28 cellular contexts compared by ENCODE assay signal in the genomic region with DNA sequence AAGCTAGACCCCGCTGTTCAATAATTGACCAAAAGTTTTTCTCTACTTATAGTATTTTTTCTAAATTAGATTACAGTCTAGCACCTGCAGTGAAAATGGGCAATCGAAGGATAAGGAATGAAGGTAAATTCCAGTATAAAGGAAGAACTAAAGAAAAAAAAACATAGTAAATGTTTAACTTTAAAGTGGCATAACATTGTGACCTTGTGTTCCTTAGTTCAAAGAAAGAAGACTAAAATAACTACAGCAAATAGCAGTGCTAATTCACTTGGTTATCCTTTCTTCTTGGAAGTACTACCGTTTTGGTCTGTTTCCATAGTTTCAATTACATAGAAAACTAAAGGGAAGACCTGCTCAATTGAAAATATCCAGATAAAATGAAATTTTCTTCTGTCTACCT. TPM values are rescaled to one million over a fixed set of nuclear protein-coding genes. Genes with fewer than 3 reads are reported as not detected.
DNase-seq lines count a peak whose midpoint lies in the region; ATAC-seq and TF ChIP-seq lines count a peak whose summit lies in the region.
"Had no signal": no experiment of that assay in that cellular context is flagged by ENCODE, and none has a peak within 500 bp of the region (broad histone marks: within the 10 kb centered on the region; RNA-seq: fewer than 3 reads in every experiment).

No MANE protein-coding gene starts in this region.

- H3K4me1 ChIP-seq in gastroesophageal sphincter, result peaks cover 16 to 99% (median 45%) of the 10 kb centered on the region in 3 donors
- peaks cover 75% of the 10 kb centered on the region for H3K4me1 ChIP-seq in lower lobe of right lung
- peaks cover 88 to 93% of the 10 kb centered on the region in 2 donors for H3K4me1 ChIP-seq in gastrocnemius medialis

- no peak for TF ChIP-seq POLR2A in gastroesophageal sphincter (IDR thresholded peaks at IDR 0.05)
- TF ChIP-seq POLR2A in gastrocnemius medialis (IDR thresholded peaks at IDR 0.05), result no peak

- H3K4me3 ChIP-seq in gastroesophageal sphincter, result no peak overlapping the region
- no peak overlapping the region for H3K4me3 ChIP-seq in lower lobe of right lung
- H3K4me3 ChIP-seq in gastrocnemius medialis, result no peak overlapping the region
- H3K4me3 ChIP-seq: BLaER1 treated with 17β-estradiol and CSF1 and Interleukin-3, amounts not matched to agents 10 nM and 100 nM; esophagus muscularis mucosa; smooth muscle cell; thoracic aorta; vagina had no signal

- ATAC-seq in gastroesophageal sphincter (no peak), lower lobe of right lung (peak in 1 of 2 donors; percentile 63), gastrocnemius medialis (no peak)
- ATAC-seq: stimulated activated naive CD8-positive, alpha-beta T cell treated with anti-CD3 and anti-CD28 coated beads, Interleukin-15, Interleukin-2, amounts not matched to agents 100 U/mL and 50 U/mL, for 24 hours had no signal

- TF ChIP-seq CTCF in gastroesophageal sphincter (IDR thresholded peaks at IDR 0.05) (no peak), lower lobe of right lung (IDR thresholded peaks at IDR 0.05) (no peak), gastrocnemius medialis (IDR thresholded peaks at IDR 0.05 in 4 of 5, conservative IDR thresholded peaks at IDR 0.05 in 1 of 5) (no peak)

- intact Hi-C loops in lower lobe of right lung (cut with DNase I) (no loop called here), gastrocnemius medialis (cut with DNase I; ENCODE audit: low total_unique reads) (no loop called here)

- H3K27me3 ChIP-seq in gastroesophageal sphincter, result no peaks in the 10 kb centered on the region
- no peaks in the 10 kb centered on the region for H3K27me3 ChIP-seq in lower lobe of right lung (ENCODE audit: low read depth)
- H3K27me3 ChIP-seq in gastrocnemius medialis, result no peaks in the 10 kb centered on the region
- H3K27me3 ChIP-seq: BLaER1 treated with 17β-estradiol and CSF1 and Interleukin-3, amounts not matched to agents 10 nM and 100 nM; esophagus muscularis mucosa; vagina had no signal

- in situ Hi-C loops in gastrocnemius medialis (cut with MboI; ENCODE audit: low sequenced_read_pairs in 4 of 4), result no loop called here

- 57 to 72% methylated on average over 3 of the region's 3 CpGs for WGBS in gastroesophageal sphincter (ENCODE audit: low coverage in 1 of 2), 2 donors

- H3K27ac ChIP-seq in gastroesophageal sphincter (peak overlapping the region in 3 of 4 donors; percentile 7 to 83 (median 82)), lower lobe of right lung (peak overlapping the region; percentile 12), gastrocnemius medialis (peak overlapping the region; percentile 1 to 55 (median 24))
- H3K27ac ChIP-seq: BLaER1 treated with 17β-estradiol and CSF1 and Interleukin-3, amounts not matched to agents 10 nM and 100 nM; thoracic aorta; vagina had no signal

- H3K36me3 ChIP-seq in gastroesophageal sphincter (no peaks in the 10 kb centered on the region), lower lobe of right lung (no peaks in the 10 kb centered on the region), gastrocnemius medialis (no peaks in the 10 kb centered on the region)
- H3K36me3 ChIP-seq: esophagus muscularis mucosa, thoracic aorta, vagina had no signal

- peak; percentile 39 for DNase-seq in DMS53 treated with DMSO at 0.1 percent for 48 hours (lab: John Stamatoyannopoulos, UW; ENCODE audit: unreplicated experiment)
- DNase-seq in lower lobe of right lung, result no peak
- no peak for DNase-seq in gastrocnemius medialis
- DNase-seq in globus pallidus (ENCODE audit: low spot score), result no peak
- DNase-seq in NCI-H345 (lab: John Stamatoyannopoulos, UW), result no peak
- DNase-seq in medulla oblongata (ENCODE audit: extremely low spot score), result no peak
- no peak for DNase-seq in putamen (ENCODE audit: low spot score)
- DNase-seq: activated CD4-positive, alpha-beta T cell treated with anti-CD3 and anti-CD28 coated beads for 48 hours; activated CD8-positive, alpha-beta memory T cell treated with anti-CD3 and anti-CD28 coated beads for 24 hours; activated naive CD8-positive, alpha-beta T cell treated with anti-CD3 and anti-CD28 coated beads for 36 hours; activated T-cell treated with anti-CD3 and anti-CD28 coated beads for 4 hours; anterior cingulate cortex; cortex of kidney; DMS153; foreskin fibroblast; GOT3; NCI-H1092; NCI-H1694 treated with DMSO at 0.1 percent for 48 hours; NCI-H82; occipital lobe; SIG-M5; stimulated activated naive CD8-positive, alpha-beta T cell treated with anti-CD3 and anti-CD28 coated beads, Interleukin-15, Interleukin-2, amounts not matched to agents 100 U/mL and 50 U/mL, for 24 hours had no signal

- H3K9me3 ChIP-seq in gastroesophageal sphincter (no peaks in the 10 kb centered on the region), lower lobe of right lung (no peaks in the 10 kb centered on the region), gastrocnemius medialis (no peaks in the 10 kb centered on the region)
- H3K9me3 ChIP-seq: BLaER1 treated with 17β-estradiol and CSF1 and Interleukin-3, amounts not matched to agents 10 nM and 100 nM; esophagus muscularis mucosa; thoracic aorta; vagina had no signal

- no peak for TF ChIP-seq EP300 in gastroesophageal sphincter (IDR thresholded peaks at IDR 0.05)

RNA-seq across cellular contexts. Expression of a gene that starts 24.2 kb away (rescaled TPM):
- 10 to 100 TPM; 32.4 to 54.2 (median 46.5) TPM for total RNA-seq in gastroesophageal sphincter
- 54.2 TPM for total RNA-seq in lower lobe of right lung
- total RNA-seq in gastrocnemius medialis, result 10 to 100 TPM; 45.3 to 58.6 (median 57.4) TPM

RNA-seq across cellular contexts. Expression of a gene that starts 50.2 kb away (rescaled TPM):
- 10 to 100 TPM in 2 of 4 donors, 1 to 10 TPM in 2; 4.4 to 23.6 (median 10.0) TPM for total RNA-seq in gastroesophageal sphincter
- 4.6 TPM for total RNA-seq in lower lobe of right lung
- total RNA-seq in gastrocnemius medialis, result under 1 TPM; 0.31 to 0.67 (median 0.44) TPM

Comparison
In these comparisons a context has a peak if more than half of its experiments do, and no peak if none do; other contexts are left out.
1. H3K27ac ChIP-seq: peak in every context shown above with its lines; median percentile 82 in gastroesophageal sphincter; 24 in gastrocnemius medialis; 12 in lower lobe of right lung.